ENCODE assay signal across 17 cellular contexts in genomic region chr1:227757781-227758180, GRCh38. TPM values are rescaled to one million over a fixed set of nuclear protein-coding genes. Genes with fewer than 3 reads are reported as not detected.
"Had no signal": no experiment of that assay in that cellular context is flagged by ENCODE, and none has a peak within 500 bp of the region (broad histone marks: within the 10 kb centered on the region; RNA-seq: fewer than 3 reads in every experiment).

No MANE protein-coding gene starts in this region.

- H3K27ac ChIP-seq: left lung, thoracic aorta had no signal

- H3K27me3 ChIP-seq: left lung had no signal

- H3K36me3 ChIP-seq: thoracic aorta had no signal

- DNase-seq: activated CD4-positive, alpha-beta T cell treated with anti-CD3 and anti-CD28 coated beads, Interleukin-2, amount 10 ng/mL, durations not matched to agents 24 days and 14 days; activated naive CD4-positive, alpha-beta T cell treated with anti-CD3 and anti-CD28 coated beads, Interleukin-2, amount 10 ng/mL, durations not matched to agents 7 days and 5 days; activated T-cell treated with anti-CD3 and anti-CD28 coated beads for 4 hours; cerebellar nuclear complex; dermis blood vessel endothelial cell; glutamatergic neuron; left lung; midbrain; naive thymus-derived CD4-positive, alpha-beta T cell; stimulated activated naive CD4-positive, alpha-beta T cell treated with Interleukin-2 at 50 U/mL for 16 hours had no signal

- H3K4me3 Mint-ChIP-seq: activated naive CD4-positive, alpha-beta T cell treated with anti-CD3 and anti-CD28 coated beads, Interleukin-2, amount 10 ng/mL, durations not matched to agents 7 days and 5 days; WTC11 had no signal

- H3K4me3 ChIP-seq: left lung, thoracic aorta had no signal

- H3K27me3 Mint-ChIP-seq: activated CD4-positive, alpha-beta T cell treated with anti-CD3 and anti-CD28 coated beads, Interleukin-2, amount 10 ng/mL, durations not matched to agents 24 days and 14 days; activated naive CD4-positive, alpha-beta T cell treated with anti-CD3 and anti-CD28 coated beads, Interleukin-2, amount 10 ng/mL, durations not matched to agents 7 days and 5 days; naive thymus-derived CD4-positive, alpha-beta T cell had no signal

- H3K27ac Mint-ChIP-seq: activated T-helper 2 cell treated with anti-CD3 and anti-CD28 coated beads, Interferon-gamma antibody, Interleukin-2, Interleukin-4, amounts not matched to agents 10 μg/mL and 5 μg/mL and 100 μg/mL, durations not matched to agents 14 hours and 24 hours and 36 hours; WTC11 had no signal

- H3K4me1 Mint-ChIP-seq: WTC11 had no signal

- H3K9me3 ChIP-seq: left lung, thoracic aorta had no signal

- H3K9me3 Mint-ChIP-seq: activated CD4-positive, alpha-beta T cell treated with anti-CD3 and anti-CD28 coated beads, Interleukin-2, amount 10 ng/mL, durations not matched to agents 24 days and 14 days; activated naive CD4-positive, alpha-beta T cell treated with anti-CD3 and anti-CD28 coated beads, Interleukin-2, amount 10 ng/mL, durations not matched to agents 7 days and 5 days; activated T-helper 2 cell treated with anti-CD3 and anti-CD28 coated beads, Interferon-gamma antibody, Interleukin-2, Interleukin-4, amounts not matched to agents 10 μg/mL and 5 μg/mL and 100 μg/mL, durations not matched to agents 14 hours and 24 hours and 36 hours; naive thymus-derived CD4-positive, alpha-beta T cell; WTC11 had no signal

RNA-seq across cellular contexts. Expression of gene PRSS38, which starts 57.7 kb away (rescaled TPM):
- total RNA-seq: activated CD4-positive, alpha-beta T cell treated with anti-CD3 and anti-CD28 coated beads, Interleukin-2, amount 10 ng/mL, durations not matched to agents 24 days and 14 days; activated CD8-positive, alpha-beta memory T cell treated with anti-CD3 and anti-CD28 coated beads for 36 hours; activated T-helper 2 cell treated with anti-CD3 and anti-CD28 coated beads, Interferon-gamma antibody, Interleukin-2, Interleukin-4, amounts not matched to agents 10 μg/mL and 5 μg/mL and 100 μg/mL, durations not matched to agents 14 hours and 24 hours and 36 hours; dermis blood vessel endothelial cell; left lung; naive thymus-derived CD4-positive, alpha-beta T cell; thoracic aorta; urinary bladder; WTC11 had no signal
- polyA plus RNA-seq: adipose tissue; esophagus; naive thymus-derived CD4-positive, alpha-beta T cell; urinary bladder had no signal
